Comparison of ENCODE assay signal across 8 cellular contexts in genomic region chr12:29164477-29165163, GRCh38. TPM values are rescaled to one million over a fixed set of nuclear protein-coding genes. Genes with fewer than 3 reads are reported as not detected.
A peak's percentile ranks its signal among the peaks of the same experiment; 100 is the strongest.
DNase-seq lines count a peak whose midpoint lies in the region; ATAC-seq and TF ChIP-seq lines count a peak whose summit lies in the region.

No MANE protein-coding gene starts in this region.

- H3K79me2 ChIP-seq in SK-N-SH (ENCODE audit: insufficient read depth) = no peaks in the 10 kb centered on the region

- H3K36me3 ChIP-seq in SK-N-SH (replicated peaks in 1 of 2; ENCODE audit: control insufficient read depth in 1 of 2, insufficient read depth in 2 of 2, low read length in 1 of 2) (no peaks in the 10 kb centered on the region), tibial nerve (no peaks in the 10 kb centered on the region)

- H4K20me1 ChIP-seq in SK-N-SH (ENCODE audit: insufficient read depth) = no peaks in the 10 kb centered on the region

- POLR2A ChIA-PET in SK-N-SH (lab: Yijun Ruan, JAX) = no interaction called here

- no peak for TF ChIP-seq CTCF in AG09309 (IDR thresholded peaks at IDR 0.05; ENCODE audit: control insufficient read depth, insufficient read depth, low read depth, low read length, missing control alignments)
- no peak for TF ChIP-seq CTCF in SK-N-SH (IDR thresholded peaks at IDR 0.05)
- no peak for TF ChIP-seq CTCF in foreskin keratinocyte (conservative IDR thresholded peaks at IDR 0.05)
- no peak for TF ChIP-seq CTCF in tibial nerve (IDR thresholded peaks at IDR 0.05)

- TF ChIP-seq EP300 in SK-N-SH (IDR thresholded peaks at IDR 0.05; ENCODE audit: borderline replicate concordance in 1 of 2, low read depth in 1 of 2, low read length in 1 of 2) (no peak), tibial nerve (IDR thresholded peaks at IDR 0.05) (peak in 1 of 2 donors; percentile 30)

- ATAC-seq in GM19023 (IDR thresholded peaks at IDR 0.05; ENCODE audit: unreplicated experiment) (peak; percentile 100), HG03095 (IDR thresholded peaks at IDR 0.05; ENCODE audit: unreplicated experiment) (peak; percentile 100), foreskin keratinocyte (peak; percentile 99)

- no peak overlapping the region for H2AFZ ChIP-seq in SK-N-SH (ENCODE audit: low read depth)

- peaks cover 0 to 4% of the 10 kb centered on the region in 2 experiments; a peak in 3 of 4 replicates for H3K4me1 ChIP-seq in SK-N-SH (ENCODE audit: control insufficient read depth in 1 of 2, insufficient read depth in 2 of 2, low read depth in 1 of 2, low read length in 1 of 2)
- no peaks in the 10 kb centered on the region for H3K4me1 ChIP-seq in foreskin keratinocyte
- peaks cover 0 to 4% (median 0%) of the 10 kb centered on the region in 4 donors for H3K4me1 ChIP-seq in tibial nerve

- no peak overlapping the region for H3K4me2 ChIP-seq in SK-N-SH

- H3K9ac ChIP-seq in SK-N-SH = no peak overlapping the region

- no peaks in the 10 kb centered on the region for H3F3A ChIP-seq in SK-N-SH (replicated peaks; ENCODE audit: insufficient read depth)

- DNase-seq in AG09309 (ENCODE audit: low read depth) (peak; percentile 41), SK-N-SH (no peak), foreskin keratinocyte (peak; percentile 36 to 65), tibial nerve (ENCODE audit: low spot score in 2 of 2) (no peak), NCI-H526 (lab: John Stamatoyannopoulos, UW) (no peak), anterior cingulate cortex (lab: John Stamatoyannopoulos, UW) (no peak)

- CTCF ChIA-PET in SK-N-SH (lab: Yijun Ruan, JAX) = interaction anchor here (1.7 kb wide), 2 partner anchors 10 to 91 kb away, joined by 4 read pairs; no protein-coding TSS in a partner anchor

- H3K9me3 ChIP-seq in SK-N-SH (no peaks in the 10 kb centered on the region), tibial nerve (no peaks in the 10 kb centered on the region)

- H3K4me3 ChIP-seq in AG09309 (ENCODE audit: control insufficient read depth, low read depth, low read length) (no peak overlapping the region), SK-N-SH (ENCODE audit: low read depth in 2 of 2, low read length in 1 of 2) (no peak overlapping the region), tibial nerve (no peak overlapping the region)

- H3K27me3 ChIP-seq in SK-N-SH (ENCODE audit: insufficient read depth) (no peaks in the 10 kb centered on the region), foreskin keratinocyte (no peaks in the 10 kb centered on the region), tibial nerve (no peaks in the 10 kb centered on the region)

- H3K9me2 ChIP-seq in SK-N-SH = no peaks in the 10 kb centered on the region

- peak overlapping the region in 1 of 2 experiments; percentile 51; a peak in 1 of 4 replicates for H3K27ac ChIP-seq in SK-N-SH (ENCODE audit: low read depth in 2 of 2, low read length in 1 of 2)
- H3K27ac ChIP-seq in foreskin keratinocyte = no peak overlapping the region
- peak overlapping the region in 3 of 4 donors; percentile 14 to 54 (median 38) for H3K27ac ChIP-seq in tibial nerve

- TF ChIP-seq RAD21 in SK-N-SH (IDR thresholded peaks at IDR 0.05; ENCODE audit: low read length) = no peak

- 68% methylated on average over 6 of the region's 6 CpGs for WGBS in SK-N-SH (ENCODE audit: low lambda C conversion rate)
- WGBS in tibial nerve, 2 donors = 73 to 78% methylated on average over 6 of the region's 6 CpGs

- no peak for TF ChIP-seq POLR2A in tibial nerve (IDR thresholded peaks at IDR 0.05)

TF ChIP-seq in SK-N-SH, 30 proteins besides CTCF, POLR2A, EP300 and RAD21:
- no peak for TF ChIP-seq TCF12 (IDR thresholded peaks at IDR 0.05)
- TF ChIP-seq FOSL2 (IDR thresholded peaks at IDR 0.05; ENCODE audit: borderline replicate concordance, low read depth) = peak; percentile 15; the same call in 1 of the 2 replicates
- TF ChIP-seq MEF2A (IDR thresholded peaks at IDR 0.05; ENCODE audit: borderline replicate concordance, low read depth) = no peak
- no peak for TF ChIP-seq RXRA (IDR thresholded peaks at IDR 0.05; ENCODE audit: borderline replicate concordance, low read depth)
- no peak for TF ChIP-seq JUND (IDR thresholded peaks at IDR 0.05)
- no peak for TF ChIP-seq SMC3 (IDR thresholded peaks at IDR 0.05; ENCODE audit: low read depth, low read length)

RNA-seq across cellular contexts. Expression of gene FAR2, which starts 15.5 kb away (rescaled TPM):
- polyA plus RNA-seq in SK-N-SH (2012; rRNA removed) (7.4 and 7.9 TPM in 2 replicates), foreskin keratinocyte (5.7 and 5.8 TPM in 2 replicates)
- 7.3 and 7.5 TPM in 2 replicates for polyA plus RNA-seq in SK-N-SH (2012; cell fraction: cytosol; rRNA removed)
- polyA plus RNA-seq in SK-N-SH (2012; cell fraction: nucleus; rRNA removed) = 13.9 and 14.1 TPM in 2 replicates
- total RNA-seq in foreskin keratinocyte (10.1 and 12.9 TPM in 2 replicates), tibial nerve (10 to 100 TPM in 1 of 4 donors, 1 to 10 TPM in 3; 8.4 to 16.6 (median 8.8) TPM)

Comparison
In these comparisons a context has a peak if more than half of its experiments do, and no peak if none do; other contexts are left out.
1. DNase-seq: peak in AG09309 (single experiment) and foreskin keratinocyte (2 of 2); none in SK-N-SH (single experiment), tibial nerve (0 of 2), NCI-H526 (0 of 2) and anterior cingulate cortex (0 of 58).
2. Peak in every context shown above with its lines, with median percentiles within 50 percentile points of each other: ATAC-seq.